ENCODE assay signal across 8 cellular contexts in the genomic region with DNA sequence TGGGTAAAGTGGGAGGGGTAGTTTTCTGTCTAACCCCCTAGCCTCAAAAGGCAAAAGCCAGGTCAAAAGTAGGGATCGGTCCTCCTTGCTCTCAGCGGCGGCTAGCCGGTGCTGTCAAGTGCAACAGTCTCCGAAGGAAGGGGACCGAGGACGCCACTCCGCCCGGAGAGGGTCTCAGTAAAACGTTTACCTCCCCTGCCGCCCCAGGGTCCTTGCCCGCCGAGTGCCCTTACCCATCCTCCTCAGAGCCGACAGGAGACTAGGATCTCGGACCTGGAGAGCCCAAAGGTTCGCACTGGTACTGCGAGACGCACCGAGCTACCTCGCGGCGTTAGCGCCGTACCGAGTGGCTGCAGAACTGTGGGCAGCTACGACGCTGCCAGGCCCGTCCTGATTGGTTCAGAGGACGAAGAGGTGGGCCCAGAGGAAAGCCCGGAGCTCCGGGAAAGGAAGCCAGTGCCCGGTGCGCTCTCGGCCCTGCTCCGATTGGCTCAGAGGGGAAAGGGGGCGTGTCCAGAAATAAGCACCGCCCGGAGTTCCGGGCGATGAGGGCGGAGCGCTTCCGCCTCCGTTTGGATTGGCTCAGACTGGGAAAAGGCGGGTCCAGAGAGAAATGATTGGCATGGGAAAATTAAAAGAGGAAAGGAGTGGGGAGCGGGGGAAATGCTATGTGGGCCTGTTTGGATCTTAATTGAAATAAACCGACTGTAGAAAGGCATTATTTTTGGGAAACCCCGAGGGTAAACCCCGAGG.
A peak's percentile ranks its signal among the peaks of the same experiment; 100 is the strongest.
DNase-seq lines count a peak whose midpoint lies in the region; ATAC-seq, FAIRE-seq and TF ChIP-seq lines count a peak whose summit lies in the region.

A gene with protein sequence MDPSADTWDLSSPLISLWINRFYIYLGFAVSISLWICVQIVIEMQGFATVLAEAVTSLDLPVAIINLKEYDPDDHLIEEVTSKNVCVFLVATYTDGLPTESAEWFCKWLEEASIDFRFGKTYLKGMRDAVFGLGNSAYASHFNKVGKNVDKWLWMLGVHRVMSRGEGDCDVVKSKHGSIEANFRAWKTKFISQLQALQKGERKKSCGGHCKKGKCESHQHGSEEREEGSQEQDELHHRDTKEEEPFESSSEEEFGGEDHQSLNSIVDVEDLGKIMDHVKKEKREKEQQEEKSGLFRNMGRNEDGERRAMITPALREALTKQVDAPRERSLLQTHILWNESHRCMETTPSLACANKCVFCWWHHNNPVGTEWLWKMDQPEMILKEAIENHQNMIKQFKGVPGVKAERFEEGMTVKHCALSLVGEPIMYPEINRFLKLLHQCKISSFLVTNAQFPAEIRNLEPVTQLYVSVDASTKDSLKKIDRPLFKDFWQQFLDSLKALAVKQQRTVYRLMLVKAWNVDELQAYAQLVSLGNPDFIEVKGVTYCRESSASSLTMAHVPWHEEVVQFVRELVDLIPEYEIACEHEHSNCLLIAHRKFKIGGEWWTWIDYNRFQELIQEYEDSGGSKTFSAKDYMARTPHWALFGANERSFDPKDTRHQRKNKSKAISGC (minus strand): TSS at position 362 of the 753 bp plus-strand sequence. CDS start 125 bp downstream, at position 237.

- DNase-seq in AML-193 (lab: John Stamatoyannopoulos, UW) (peak; percentile 94 to 96), NCI-H446 treated with DMSO at 0.1 percent for 48 hours (lab: John Stamatoyannopoulos, UW) (peak; percentile 86), cerebellar nuclear complex (lab: John Stamatoyannopoulos, UW) (peak; percentile 94 to 95)
- DNase-seq in activated CD4-positive, CD25-positive, alpha-beta regulatory T cell treated with anti-CD3 and anti-CD28 coated beads, Interleukin-2, amount 50 U/mL, for 72 hours: peak; percentile 97
- peak; percentile 93 to 97 for DNase-seq in stimulated activated CD4-positive, alpha-beta T cell treated with anti-CD3 and anti-CD28 coated beads, Interleukin-12 subunit alpha, Interleukin-12 subunit beta, amount 100 ng/mL, for 24 hours (ENCODE audit: low read depth in 2 of 2)

- peak; percentile 82 for TF ChIP-seq POLR2A in GM19099 (IDR thresholded peaks at IDR 0.05; ENCODE audit: extremely low read depth, insufficient read length, low read depth)

- peak; percentile 21 for FAIRE-seq in islet of Langerhans (lab: Jason Lieb, UNC)

- peak; percentile 84 for ATAC-seq in HG03378 (IDR thresholded peaks at IDR 0.05; ENCODE audit: unreplicated experiment)

Comparison
In these comparisons a context has a peak if more than half of its experiments do, and no peak if none do; other contexts are left out.
1. Peak in every context shown above with its lines: DNase-seq and ATAC-seq.